In genomic region chr2:12935726-12936125, GRCh38 we compare ENCODE assay signal across 21 cellular contexts.
DNase-seq lines count a peak whose midpoint lies in the region; ATAC-seq and TF ChIP-seq lines count a peak whose summit lies in the region.
"Had no signal": no experiment of that assay in that cellular context is flagged by ENCODE, and none has a peak within 500 bp of the region (broad histone marks: within the 10 kb centered on the region; RNA-seq: fewer than 3 reads in every experiment).

No MANE protein-coding gene starts in this region.

- ATAC-seq in Right ventricle myocardium inferior (no peak), HG03108 (IDR thresholded peaks at IDR 0.05; ENCODE audit: unreplicated experiment) (no peak)

- TF ChIP-seq CTCF in left ventricle myocardium inferior (IDR thresholded peaks at IDR 0.05; ENCODE audit: borderline replicate concordance) (no peak), osteoblast (IDR thresholded peaks at IDR 0.05; ENCODE audit: extremely low read depth, low read depth, low read length) (no peak), ovary (IDR thresholded peaks at IDR 0.05) (no peak)

- H3K27ac ChIP-seq in left ventricle myocardium inferior (replicated peaks) = peak overlapping the region; percentile 31
- no peak overlapping the region for H3K27ac ChIP-seq in osteoblast (ENCODE audit: low read depth, low read length)
- no peak overlapping the region for H3K27ac ChIP-seq in substantia nigra (ENCODE audit: low read depth, low read length, poor library complexity, severe bottlenecking)
- H3K27ac ChIP-seq in ovary = no peak overlapping the region
- H3K27ac ChIP-seq: 22Rv1, GM23248, PC-9, SJSA1 had no signal

- 7 to 33% (median 18%) methylated on average over 6 of the region's 6 CpGs for WGBS in ovary, 3 donors

- H3K9me3 ChIP-seq in left ventricle myocardium inferior (replicated peaks) (no peaks in the 10 kb centered on the region), osteoblast (ENCODE audit: low read depth, low read length) (no peaks in the 10 kb centered on the region), ovary (no peaks in the 10 kb centered on the region)
- H3K9me3 ChIP-seq: HAP-1, MG63, SJSA1 had no signal

- intact Hi-C loops in left ventricle myocardium inferior (cut with micrococcal nuclease) (loop anchor here (10.0 kb wide), 1 partner anchor 69 kb away; no protein-coding TSS in a partner anchor), Right ventricle myocardium inferior (cut with DNase I) (loop anchor here (10.0 kb wide), 3 partner anchors 391 to 771 kb away; no protein-coding TSS in a partner anchor), ovary (cut with DNase I) (loop anchor here in 3 of 4 donors (10.0 kb wide), 4 partner anchors 201 to 1071 kb away; no protein-coding TSS in a partner anchor)

- H3K4me3 ChIP-seq in left ventricle myocardium inferior (no peak overlapping the region), osteoblast (ENCODE audit: insufficient read depth, low read length) (peak overlapping the region; percentile 6), ovary (no peak overlapping the region)
- H3K4me3 ChIP-seq: GM23248, HAP-1, MG63, PC-9, SJSA1 had no signal

- H3K36me3 ChIP-seq in left ventricle myocardium inferior (no peaks in the 10 kb centered on the region), osteoblast (ENCODE audit: insufficient read depth, low read length) (no peaks in the 10 kb centered on the region), ovary (no peaks in the 10 kb centered on the region)
- H3K36me3 ChIP-seq: HAP-1, MG63, SJSA1 had no signal

- peak overlapping the region; percentile 54 for H3K4me2 ChIP-seq in osteoblast (ENCODE audit: insufficient read depth, low read length)
- H3K4me2 ChIP-seq: PC-9 had no signal

- H4K20me1 ChIP-seq in osteoblast (ENCODE audit: insufficient read depth, low read length) = no peaks in the 10 kb centered on the region

- TF ChIP-seq EP300 in ovary (IDR thresholded peaks at IDR 0.05) = no peak

- H3K79me2 ChIP-seq in osteoblast (ENCODE audit: insufficient read depth, low read length) = no peaks in the 10 kb centered on the region

- H3K27me3 ChIP-seq in left ventricle myocardium inferior (ENCODE audit: low read depth) (no peaks in the 10 kb centered on the region), osteoblast (ENCODE audit: insufficient read depth, low read length) (no peaks in the 10 kb centered on the region), ovary (no peaks in the 10 kb centered on the region)
- H3K27me3 ChIP-seq: MG63, SJSA1 had no signal

- peaks cover 19% of the 10 kb centered on the region for H3K4me1 ChIP-seq in left ventricle myocardium inferior
- H3K4me1 ChIP-seq in osteoblast (ENCODE audit: insufficient read depth, low read length) = peaks cover 10% of the 10 kb centered on the region
- H3K4me1 ChIP-seq in ovary (ENCODE audit: insufficient read depth) = peaks cover 2% of the 10 kb centered on the region
- H3K4me1 ChIP-seq: HAP-1 had no signal

- DNase-seq in left ventricle myocardium inferior = no peak
- DNase-seq in Right ventricle myocardium inferior (ENCODE audit: missing footprints) = no peak
- DNase-seq in iris pigment epithelial cell (ENCODE audit: low read depth) = peak; percentile 10
- no peak for DNase-seq in osteoblast (ENCODE audit: insufficient read length, low spot score, missing footprints)
- no peak for DNase-seq in activated CD4-positive, alpha-beta T cell treated with anti-CD3 and anti-CD28 coated beads for 48 hours
- no peak for DNase-seq in substantia nigra (lab: John Stamatoyannopoulos, UW)
- DNase-seq in ovary = no peak
- DNase-seq: Calu3, DMS153, GM23248, HFFc6, KG1, MG63, NCI-H2029 treated with DMSO at 0.1 percent for 48 hours, NCI-H526 treated with DMSO at 0.1 percent for 48 hours, PC-9, Right ventricle myocardium superior had no signal

- H2AFZ ChIP-seq in osteoblast (ENCODE audit: low read length) = peak overlapping the region; percentile 81
- H2AFZ ChIP-seq: GM23248, PC-9 had no signal

- TF ChIP-seq POLR2A in ovary (IDR thresholded peaks at IDR 0.05) = no peak
